ENCODE assay signal across 8 cellular contexts in the genomic region with DNA sequence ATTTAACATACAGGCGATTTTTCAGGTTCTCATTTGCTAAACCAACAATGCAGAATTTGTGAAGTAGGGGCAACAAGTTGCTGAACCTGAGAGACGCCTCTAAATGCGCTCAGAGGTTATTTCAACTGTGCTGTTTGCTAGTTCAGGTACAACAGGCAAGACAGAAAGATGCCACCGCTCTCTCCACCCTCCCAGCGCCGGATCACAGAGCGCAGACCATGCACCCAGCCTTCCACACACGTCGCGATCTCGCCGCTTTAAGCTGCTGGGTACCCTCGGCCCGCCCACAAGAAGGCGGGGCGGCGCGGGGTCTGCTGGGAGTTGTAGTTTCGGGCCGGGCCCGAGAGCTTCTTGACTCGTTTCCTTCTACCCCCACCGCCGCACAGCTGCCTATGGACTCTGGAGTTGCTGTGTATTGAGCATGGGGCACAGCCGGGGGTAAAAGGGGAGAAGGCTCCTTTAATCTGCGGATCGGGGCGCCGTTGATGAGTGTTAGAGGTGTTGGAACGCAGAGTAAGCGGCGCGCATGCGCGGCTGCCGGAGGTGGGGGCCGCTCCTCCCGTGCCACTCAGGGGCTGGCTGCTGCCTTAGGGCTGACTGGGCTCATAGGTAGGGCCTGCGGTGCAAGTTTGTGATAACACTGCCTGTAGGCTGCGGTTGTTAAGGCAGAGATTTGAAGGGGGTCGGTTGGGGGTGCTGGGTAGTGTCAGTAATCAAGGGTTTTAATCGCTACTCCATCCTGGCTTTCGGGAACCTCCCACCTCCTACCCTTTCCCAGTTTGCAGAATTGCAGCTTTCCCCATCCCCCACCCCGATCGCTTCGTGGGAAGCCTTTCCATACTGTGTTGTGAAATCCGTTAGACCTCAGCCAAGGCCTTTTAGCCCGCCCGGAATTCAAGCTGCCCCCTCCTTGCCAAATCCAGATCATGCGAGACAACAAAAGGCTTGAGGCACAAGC. TPM values are rescaled to one million over a fixed set of nuclear protein-coding genes. Genes with fewer than 3 reads are reported as not detected.
DNase-seq lines count a peak whose midpoint lies in the region; ATAC-seq and TF ChIP-seq lines count a peak whose summit lies in the region.

No MANE protein-coding gene starts in this region.

- H3K36me3 Mint-ChIP-seq in IgD-negative memory B cell: peaks cover 1% of the 10 kb centered on the region
- no peaks in the 10 kb centered on the region for H3K36me3 Mint-ChIP-seq in activated T-cell treated with anti-CD3 and anti-CD28 coated beads, Interleukin-2, amount 50 U/mL, for 24 hours (ENCODE audit: low read depth)

- H3K4me1 ChIP-seq in mucosa of stomach (ENCODE audit: control insufficient read depth, insufficient read depth, low read length): peaks cover 4% of the 10 kb centered on the region

- peak overlapping the region; percentile 49 to 85 (median 64) for H3K27ac Mint-ChIP-seq in IgD-negative memory B cell
- peak overlapping the region; percentile 91 for H3K27ac Mint-ChIP-seq in activated T-cell treated with anti-CD3 and anti-CD28 coated beads, Interleukin-2, amount 50 U/mL, for 24 hours

- peaks cover 10% of the 10 kb centered on the region for H3K27me3 Mint-ChIP-seq in IgD-negative memory B cell
- H3K27me3 Mint-ChIP-seq in activated T-cell treated with anti-CD3 and anti-CD28 coated beads, Interleukin-2, amount 50 U/mL, for 24 hours: peaks cover 30% of the 10 kb centered on the region

- H3K4me1 Mint-ChIP-seq in IgD-negative memory B cell: peaks cover 5 to 8% (median 6%) of the 10 kb centered on the region in 3 donors
- H3K4me1 Mint-ChIP-seq in activated T-cell treated with anti-CD3 and anti-CD28 coated beads, Interleukin-2, amount 50 U/mL, for 24 hours (ENCODE audit: low read depth): peaks cover 11% of the 10 kb centered on the region

- no peak for TF ChIP-seq POLR2A in erythroblast (IDR thresholded peaks at IDR 0.05; ENCODE audit: low read length)

- no peaks in the 10 kb centered on the region for H3K27me3 ChIP-seq in mucosa of stomach (ENCODE audit: control insufficient read depth, insufficient read depth, low read length)

- peak; percentile 100 for ATAC-seq in GM21576 (IDR thresholded peaks at IDR 0.05; ENCODE audit: unreplicated experiment)

- peak overlapping the region; percentile 84 to 96 (median 91) for H3K4me3 Mint-ChIP-seq in IgD-negative memory B cell
- H3K4me3 Mint-ChIP-seq in activated T-cell treated with anti-CD3 and anti-CD28 coated beads, Interleukin-2, amount 50 U/mL, for 24 hours: peak overlapping the region; percentile 88

- H3K4me3 ChIP-seq in mucosa of stomach (ENCODE audit: low read length): peak overlapping the region; percentile 66

- DNase-seq in DMS 273 (lab: John Stamatoyannopoulos, UW; ENCODE audit: unreplicated experiment): peak; percentile 94
- peak; percentile 49 for DNase-seq in OCI-M2 (lab: John Stamatoyannopoulos, UW; ENCODE audit: unreplicated experiment)
- peak; percentile 94 for DNase-seq in activated T-cell treated with anti-CD3 and anti-CD28 coated beads, Interleukin-2, amount 50 U/mL, for 24 hours
- peak; percentile 92 to 94 for DNase-seq in erythroblast (lab: John Stamatoyannopoulos, UW)
- peak; percentile 62 to 67 for DNase-seq in stimulated activated CD8-positive, alpha-beta memory T cell treated with anti-CD3 and anti-CD28 coated beads, Interleukin-4, amount 100 ng/mL, for 4 hours (ENCODE audit: low read depth in 2 of 2, low spot score in 1 of 2)

- peaks cover 0 to 3% (median 0%) of the 10 kb centered on the region in 3 donors for H3K9me3 Mint-ChIP-seq in IgD-negative memory B cell
- no peaks in the 10 kb centered on the region for H3K9me3 Mint-ChIP-seq in activated T-cell treated with anti-CD3 and anti-CD28 coated beads, Interleukin-2, amount 50 U/mL, for 24 hours

- H3K36me3 ChIP-seq in mucosa of stomach (ENCODE audit: control insufficient read depth, insufficient read depth, low read length): no peaks in the 10 kb centered on the region

- H3K9me3 ChIP-seq in mucosa of stomach (ENCODE audit: control insufficient read depth, low read length): no peaks in the 10 kb centered on the region

- H3K9ac ChIP-seq in mucosa of stomach (ENCODE audit: low read length): peak overlapping the region; percentile 77

RNA-seq across cellular contexts. Expression of a gene that starts 40.3 kb away (rescaled TPM):
- 1.3 TPM for polyA plus RNA-seq in IgD-negative memory B cell

Comparison
In these comparisons a context has a peak if more than half of its experiments do, and no peak if none do; other contexts are left out.
1. Peak in every context shown above with its lines: DNase-seq, ATAC-seq and H3K4me3 ChIP-seq.